ENCODE assay signal across 1 cellular context in genomic region chr14:92645841-92646478, GRCh38.
A peak's percentile ranks its signal among the peaks of the same experiment; 100 is the strongest.
TF ChIP-seq lines count a peak whose summit lies in the region.

No MANE protein-coding gene starts in this region.

TF ChIP-seq in IMR-90, 13 proteins besides CTCF, POLR2A, EP300 and RAD21 (continued from another document):
- no peak for TF ChIP-seq ELK1 (IDR thresholded peaks at IDR 0.05; ENCODE audit: borderline replicate concordance, low read depth, low read length)
- no peak for TF ChIP-seq RFX5 (IDR thresholded peaks at IDR 0.05; ENCODE audit: low read depth, low read length)
- TF ChIP-seq USF2 (IDR thresholded peaks at IDR 0.05; ENCODE audit: low read depth, low read length) = no peak
- peak; percentile 82 for TF ChIP-seq BHLHE40 (IDR thresholded peaks at IDR 0.05; ENCODE audit: low read depth, low read length)
- no peak for TF ChIP-seq NFE2L2 (IDR thresholded peaks at IDR 0.05; ENCODE audit: low read depth, low read length)
- TF ChIP-seq MAZ (IDR thresholded peaks at IDR 0.05; ENCODE audit: borderline replicate concordance, low read depth, low read length) = no peak
- peak; percentile 68; the same call in 1 of the 2 replicates for TF ChIP-seq FOS (IDR thresholded peaks at IDR 0.05; ENCODE audit: low read depth, low read length)
- peak; percentile 98 for TF ChIP-seq CEBPB (IDR thresholded peaks at IDR 0.05; ENCODE audit: low read depth, low read length)
